ENCODE assay signal across 19 cellular contexts in the genomic region with DNA sequence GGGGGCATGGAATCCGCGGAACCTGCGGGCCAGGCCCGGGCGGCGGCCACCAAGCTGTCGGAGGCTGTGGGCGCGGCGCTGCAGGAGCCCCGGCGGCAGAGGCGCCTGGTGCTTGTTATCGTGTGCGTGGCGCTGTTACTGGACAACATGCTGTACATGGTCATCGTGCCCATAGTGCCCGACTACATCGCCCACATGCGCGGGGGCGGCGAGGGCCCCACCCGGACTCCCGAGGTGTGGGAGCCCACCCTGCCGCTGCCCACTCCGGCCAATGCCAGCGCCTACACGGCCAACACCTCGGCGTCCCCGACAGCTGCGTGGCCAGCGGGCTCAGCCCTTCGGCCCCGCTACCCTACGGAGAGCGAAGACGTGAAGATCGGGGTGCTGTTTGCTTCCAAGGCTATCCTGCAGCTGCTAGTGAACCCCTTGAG. TPM values are rescaled to one million over a fixed set of nuclear protein-coding genes. Genes with fewer than 3 reads are reported as not detected.
DNase-seq lines count a peak whose midpoint lies in the region; ATAC-seq and TF ChIP-seq lines count a peak whose summit lies in the region.
"Had no signal": no experiment of that assay in that cellular context is flagged by ENCODE, and none has a peak within 500 bp of the region (broad histone marks: within the 10 kb centered on the region; RNA-seq: fewer than 3 reads in every experiment).

No MANE protein-coding gene starts in this region.

- no peak for TF ChIP-seq POLR2A in suprapubic skin (IDR thresholded peaks at IDR 0.05)

- peaks cover 14% of the 10 kb centered on the region for H3K36me3 Mint-ChIP-seq in activated CD8-positive, alpha-beta T cell treated with anti-CD3 and anti-CD28 coated beads, Interleukin-2, amount 10 ng/mL, durations not matched to agents 7 days and 5 days (ENCODE audit: low read depth)
- peaks cover 2% of the 10 kb centered on the region for H3K36me3 Mint-ChIP-seq in activated CD8-positive, alpha-beta T cell treated with anti-CD3 and anti-CD28 coated beads for 36 hours (ENCODE audit: low read depth)
- H3K36me3 Mint-ChIP-seq in mesothelial cell of epicardium: no peaks in the 10 kb centered on the region

- H3K4me1 ChIP-seq in ascending aorta (peaks cover 3 to 4% of the 10 kb centered on the region in 2 donors), suprapubic skin (peaks cover 36% of the 10 kb centered on the region)

- peaks cover 11% of the 10 kb centered on the region for H3K4me1 Mint-ChIP-seq in activated CD8-positive, alpha-beta T cell treated with anti-CD3 and anti-CD28 coated beads, Interleukin-2, amount 10 ng/mL, durations not matched to agents 7 days and 5 days (ENCODE audit: low read depth)
- H3K4me1 Mint-ChIP-seq in activated CD8-positive, alpha-beta T cell treated with anti-CD3 and anti-CD28 coated beads for 36 hours (ENCODE audit: low read depth): peaks cover 4% of the 10 kb centered on the region
- H3K4me1 Mint-ChIP-seq in mesothelial cell of epicardium: peaks cover 12% of the 10 kb centered on the region

- ATAC-seq in activated CD8-positive, alpha-beta T cell treated with anti-CD3 and anti-CD28 coated beads, Interleukin-2, amount 10 ng/mL, durations not matched to agents 7 days and 5 days: no peak
- no peak for ATAC-seq in activated CD8-positive, alpha-beta T cell treated with anti-CD3 and anti-CD28 coated beads for 36 hours
- ATAC-seq: stimulated activated memory B cell treated with anti-CD40 and anti-IgM and Interleukin-4, amounts not matched to agents 10 μg/mL and 1 μg/mL and 100 μg/mL, for 72 hours had no signal

- H3K27ac Mint-ChIP-seq in activated CD8-positive, alpha-beta T cell treated with anti-CD3 and anti-CD28 coated beads, Interleukin-2, amount 10 ng/mL, durations not matched to agents 7 days and 5 days: peak overlapping the region; percentile 25
- no peak overlapping the region for H3K27ac Mint-ChIP-seq in activated CD8-positive, alpha-beta T cell treated with anti-CD3 and anti-CD28 coated beads for 36 hours
- no peak overlapping the region for H3K27ac Mint-ChIP-seq in mesothelial cell of epicardium
- H3K27ac Mint-ChIP-seq: activated naive CD8-positive, alpha-beta T cell treated with anti-CD3 and anti-CD28 coated beads, Interleukin-2, amount 10 ng/mL, durations not matched to agents 7 days and 5 days had no signal

- H3K9me3 Mint-ChIP-seq in activated CD8-positive, alpha-beta T cell treated with anti-CD3 and anti-CD28 coated beads, Interleukin-2, amount 10 ng/mL, durations not matched to agents 7 days and 5 days (ENCODE audit: insufficient read depth): peaks cover 6% of the 10 kb centered on the region
- no peaks in the 10 kb centered on the region for H3K9me3 Mint-ChIP-seq in activated CD8-positive, alpha-beta T cell treated with anti-CD3 and anti-CD28 coated beads for 36 hours
- H3K9me3 Mint-ChIP-seq in mesothelial cell of epicardium: no peaks in the 10 kb centered on the region

- no peak overlapping the region for H3K27ac ChIP-seq in ascending aorta
- no peak overlapping the region for H3K27ac ChIP-seq in suprapubic skin
- H3K27ac ChIP-seq: KMS-11, PC-9, right atrium auricular region, uterus had no signal

- CTCF ChIA-PET in activated CD8-positive, alpha-beta T cell treated with anti-CD3 and anti-CD28 coated beads, Interleukin-2, amount 10 ng/mL, durations not matched to agents 7 days and 5 days (lab: Charles Lee): interaction anchor here (1.4 kb wide), 1 partner anchor 17 kb away, joined by 4 read pairs; no protein-coding TSS in a partner anchor
- CTCF ChIA-PET in activated CD8-positive, alpha-beta T cell treated with anti-CD3 and anti-CD28 coated beads for 36 hours (lab: Charles Lee): interaction anchor here (0.8 kb wide), 1 partner anchor 16 kb away, joined by 3 read pairs; no protein-coding TSS in a partner anchor

- no peak overlapping the region for H3K4me3 Mint-ChIP-seq in activated CD8-positive, alpha-beta T cell treated with anti-CD3 and anti-CD28 coated beads, Interleukin-2, amount 10 ng/mL, durations not matched to agents 7 days and 5 days
- no peak overlapping the region for H3K4me3 Mint-ChIP-seq in activated CD8-positive, alpha-beta T cell treated with anti-CD3 and anti-CD28 coated beads for 36 hours
- peak overlapping the region; percentile 26 for H3K4me3 Mint-ChIP-seq in mesothelial cell of epicardium
- H3K4me3 Mint-ChIP-seq: activated naive CD8-positive, alpha-beta T cell treated with anti-CD3 and anti-CD28 coated beads, Interleukin-2, amount 10 ng/mL, durations not matched to agents 7 days and 5 days; stimulated activated memory B cell treated with anti-CD40 and anti-IgM and Interleukin-4, amounts not matched to agents 10 μg/mL and 1 μg/mL and 100 μg/mL, for 72 hours had no signal

- TF ChIP-seq EP300 in suprapubic skin (IDR thresholded peaks at IDR 0.05): no peak

- H3K36me3 ChIP-seq in ascending aorta (no peaks in the 10 kb centered on the region), suprapubic skin (no peaks in the 10 kb centered on the region)
- H3K36me3 ChIP-seq: right atrium auricular region, uterus had no signal

- POLR2A ChIA-PET in activated CD8-positive, alpha-beta T cell treated with anti-CD3 and anti-CD28 coated beads, Interleukin-2, amount 10 ng/mL, durations not matched to agents 7 days and 5 days (lab: Charles Lee): no interaction called here
- POLR2A ChIA-PET in activated CD8-positive, alpha-beta T cell treated with anti-CD3 and anti-CD28 coated beads for 36 hours (lab: Charles Lee): no interaction called here

- intact Hi-C loops in activated CD8-positive, alpha-beta T cell treated with anti-CD3 and anti-CD28 coated beads for 36 hours (cut with micrococcal nuclease): no loop called here
- intact Hi-C loops in ascending aorta (cut with DNase I): no loop called here

- peaks cover 20% of the 10 kb centered on the region for H3K27me3 ChIP-seq in ascending aorta
- H3K27me3 ChIP-seq in suprapubic skin: peaks cover 99% of the 10 kb centered on the region

- no peaks in the 10 kb centered on the region for H3K9me3 ChIP-seq in ascending aorta
- no peaks in the 10 kb centered on the region for H3K9me3 ChIP-seq in suprapubic skin
- H3K9me3 ChIP-seq: right atrium auricular region, uterus had no signal

- no peak for DNase-seq in activated CD8-positive, alpha-beta T cell treated with anti-CD3 and anti-CD28 coated beads, Interleukin-2, amount 10 ng/mL, durations not matched to agents 7 days and 5 days
- DNase-seq in activated CD8-positive, alpha-beta T cell treated with anti-CD3 and anti-CD28 coated beads for 36 hours: no peak
- DNase-seq in ascending aorta (ENCODE audit: low spot score in 2 of 2): peak in 1 of 2 donors; percentile 53
- DNase-seq in mesothelial cell of epicardium (ENCODE audit: low spot score in 2 of 2, unreplicated experiment in 2 of 2): peak in 1 of 2 experiments; percentile 12
- DNase-seq in suprapubic skin (ENCODE audit: low spot score in 2 of 2): peak; percentile 33 to 70
- no peak for DNase-seq in NCI-H146 treated with DMSO at 0.1 percent for 48 hours (lab: John Stamatoyannopoulos, UW; ENCODE audit: unreplicated experiment)
- no peak for DNase-seq in AML-193 (lab: John Stamatoyannopoulos, UW)
- no peak for DNase-seq in KG1 (lab: John Stamatoyannopoulos, UW)
- DNase-seq: cerebellar nuclear complex, foreskin melanocyte, GOT3, kidney, NCI-H510A, PC-9, uterus had no signal

- WGBS in suprapubic skin: 9% methylated on average over 15 of the region's 40 CpGs

- H3K4me3 ChIP-seq in ascending aorta (peak overlapping the region; percentile 33 to 51), suprapubic skin (peak overlapping the region; percentile 28)
- H3K4me3 ChIP-seq: PC-9, uterus had no signal

- no peak for TF ChIP-seq CTCF in activated CD8-positive, alpha-beta T cell treated with anti-CD3 and anti-CD28 coated beads for 36 hours (IDR thresholded peaks at IDR 0.05)
- TF ChIP-seq CTCF in ascending aorta (IDR thresholded peaks at IDR 0.05): no peak
- TF ChIP-seq CTCF in mesothelial cell of epicardium (IDR thresholded peaks at IDR 0.05; ENCODE audit: unreplicated experiment): no peak
- TF ChIP-seq CTCF in suprapubic skin (IDR thresholded peaks at IDR 0.05): no peak

- H3K27me3 Mint-ChIP-seq in activated CD8-positive, alpha-beta T cell treated with anti-CD3 and anti-CD28 coated beads, Interleukin-2, amount 10 ng/mL, durations not matched to agents 7 days and 5 days (ENCODE audit: low read depth): peaks cover 67% of the 10 kb centered on the region
- H3K27me3 Mint-ChIP-seq in activated CD8-positive, alpha-beta T cell treated with anti-CD3 and anti-CD28 coated beads for 36 hours: peaks cover 75% of the 10 kb centered on the region
- peaks cover 94% of the 10 kb centered on the region for H3K27me3 Mint-ChIP-seq in mesothelial cell of epicardium (ENCODE audit: low read depth)

RNA-seq across cellular contexts. Expression of gene SLC18A3, which starts 0.6 kb away (rescaled TPM):
- total RNA-seq in activated CD8-positive, alpha-beta T cell treated with anti-CD3 and anti-CD28 coated beads, Interleukin-2, amount 10 ng/mL, durations not matched to agents 7 days and 5 days: not detected
- total RNA-seq in activated CD8-positive, alpha-beta T cell treated with anti-CD3 and anti-CD28 coated beads for 36 hours: not detected
- total RNA-seq in ascending aorta: not detected
- 0.18 to 0.34 TPM (median 0.18 TPM) in 3 replicates for total RNA-seq in mesothelial cell of epicardium
- not detected for total RNA-seq in suprapubic skin
- total RNA-seq: activated naive CD8-positive, alpha-beta T cell treated with anti-CD3 and anti-CD28 coated beads, Interleukin-2, amount 10 ng/mL, durations not matched to agents 7 days and 5 days; kidney; PC-9; right atrium auricular region had no signal

RNA-seq across cellular contexts. Expression of gene CHAT, which starts 3.1 kb away (rescaled TPM):
- total RNA-seq in activated CD8-positive, alpha-beta T cell treated with anti-CD3 and anti-CD28 coated beads, Interleukin-2, amount 10 ng/mL, durations not matched to agents 7 days and 5 days: not detected
- not detected for total RNA-seq in activated CD8-positive, alpha-beta T cell treated with anti-CD3 and anti-CD28 coated beads for 36 hours
- total RNA-seq in ascending aorta (not detected), mesothelial cell of epicardium (not detected in 3 replicates), suprapubic skin (not detected)
- total RNA-seq: activated naive CD8-positive, alpha-beta T cell treated with anti-CD3 and anti-CD28 coated beads, Interleukin-2, amount 10 ng/mL, durations not matched to agents 7 days and 5 days; kidney; PC-9; right atrium auricular region; uterus had no signal

Comparison
In these comparisons a context has a peak if more than half of its experiments do, and no peak if none do; other contexts are left out.
1. DNase-seq: peak in suprapubic skin (2 of 2); none in activated CD8-positive, alpha-beta T cell treated with anti-CD3 and anti-CD28 coated beads, Interleukin-2, amount 10 ng/mL, durations not matched to agents 7 days and 5 days (single experiment), activated CD8-positive, alpha-beta T cell treated with anti-CD3 and anti-CD28 coated beads for 36 hours (single experiment), NCI-H146 treated with DMSO at 0.1 percent for 48 hours (single experiment), AML-193 (0 of 2) and KG1 (single experiment).